ENCODE assay signal across 8 cellular contexts in the genomic region with DNA sequence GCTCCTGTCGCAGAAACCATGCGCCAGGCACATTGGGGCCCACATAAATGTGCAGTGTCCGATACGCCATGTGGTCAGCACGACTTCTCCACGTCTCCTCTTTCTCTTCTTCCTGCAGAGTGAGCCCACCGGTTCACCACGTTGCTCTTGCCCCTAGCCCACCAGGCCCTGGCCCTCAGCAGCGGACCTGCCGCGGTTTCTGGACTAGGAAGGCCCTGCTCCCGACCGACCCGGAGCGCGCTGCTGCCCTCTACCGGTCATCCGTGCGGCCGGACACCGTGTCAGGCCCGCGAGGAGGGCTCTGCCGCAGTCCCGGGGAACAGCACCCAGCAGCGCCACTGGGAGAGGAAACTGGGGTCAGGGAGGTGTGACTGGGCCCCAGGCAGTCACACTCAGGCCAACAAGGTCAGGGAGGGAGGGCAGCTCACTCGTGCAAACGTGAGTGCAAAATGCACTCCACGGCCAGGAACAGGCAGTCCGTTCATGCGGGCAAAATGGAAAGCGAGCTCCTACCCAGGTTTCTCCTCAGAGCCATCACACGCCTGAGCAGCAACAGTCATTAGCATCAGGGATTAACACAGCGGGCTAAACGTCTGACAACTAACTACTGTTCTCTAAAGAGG.
DNase-seq lines count a peak whose midpoint lies in the region; ATAC-seq and TF ChIP-seq lines count a peak whose summit lies in the region.

No MANE protein-coding gene starts in this region.

- TF ChIP-seq CTCF in WI38 (IDR thresholded peaks at IDR 0.05; ENCODE audit: low read depth, low read length) (peak; percentile 79), cardiac fibroblast (IDR thresholded peaks at IDR 0.05; ENCODE audit: low read depth, low read length) (peak; percentile 86)

- ATAC-seq in HG03066 (IDR thresholded peaks at IDR 0.05; ENCODE audit: low read depth, unreplicated experiment) = peak; percentile 52
- ATAC-seq in GM18873 (IDR thresholded peaks at IDR 0.05; ENCODE audit: low FRiP score, unreplicated experiment) = no peak

- no peak overlapping the region for H3K4me3 ChIP-seq in WI38 (ENCODE audit: low read depth, low read length)
- H3K4me3 ChIP-seq in cardiac fibroblast (replicated peaks in 1 of 2; ENCODE audit: low read depth in 2 of 2, low read length in 2 of 2) = peak overlapping the region; percentile 27 to 33

- DNase-seq in GM03348 (ENCODE audit: low spot score) (peak; percentile 91), cardiac fibroblast (ENCODE audit: low read depth in 2 of 2) (peak; percentile 50 to 65), kidney tubule cell (ENCODE audit: low spot score) (peak; percentile 64), NCI-H2029 (lab: John Stamatoyannopoulos, UW) (no peak)
- peak; percentile 77 to 81 for DNase-seq in stimulated activated CD4-positive, alpha-beta T cell treated with anti-CD3 and anti-CD28 coated beads, Interleukin-2, amount 100 ng/mL, for 48 hours
